14 cellular contexts compared by ENCODE assay signal in the genomic region with DNA sequence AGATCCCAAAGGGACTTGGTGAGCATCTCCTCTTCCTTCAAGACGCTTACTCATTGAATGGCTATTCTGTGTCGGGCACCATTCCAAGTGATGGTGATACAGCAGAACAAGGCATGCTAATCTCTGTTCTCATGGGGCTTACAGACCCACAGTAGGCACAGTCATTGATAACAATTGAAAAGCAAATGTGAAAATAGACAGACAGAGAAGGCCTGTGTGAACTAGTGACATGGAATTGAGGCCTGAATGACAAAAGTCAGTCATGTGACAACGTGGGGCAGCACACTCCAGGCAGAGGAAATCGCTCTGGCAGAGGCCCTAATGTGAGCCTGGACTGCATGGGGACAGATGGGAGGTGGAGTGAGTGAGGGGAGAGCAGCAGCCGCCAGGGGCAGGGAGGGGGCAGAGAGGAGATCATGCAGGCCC.
DNase-seq lines count a peak whose midpoint lies in the region; ATAC-seq and TF ChIP-seq lines count a peak whose summit lies in the region.
"Had no signal": no experiment of that assay in that cellular context is flagged by ENCODE, and none has a peak within 500 bp of the region (broad histone marks: within the 10 kb centered on the region; RNA-seq: fewer than 3 reads in every experiment).

No MANE protein-coding gene starts in this region.

- H3K4me1 Mint-ChIP-seq in MCF 10A (ENCODE audit: insufficient read depth, unreplicated experiment): peaks cover 6% of the 10 kb centered on the region

- peaks cover 0 to 46% of the 10 kb centered on the region in 2 donors for H3K27me3 ChIP-seq in breast epithelium

- no peak for TF ChIP-seq CTCF in MCF 10A (IDR thresholded peaks at IDR 0.05; ENCODE audit: unreplicated experiment)
- no peak for TF ChIP-seq CTCF in breast epithelium (IDR thresholded peaks at IDR 0.05)
- TF ChIP-seq CTCF in cardiac fibroblast (IDR thresholded peaks at IDR 0.05; ENCODE audit: low read depth, low read length): no peak

- no peak overlapping the region for H3K27ac ChIP-seq in breast epithelium

- TF ChIP-seq POLR2A in breast epithelium (IDR thresholded peaks at IDR 0.05): no peak

- intact Hi-C loops in MCF 10A (cut with micrococcal nuclease): no loop called here
- intact Hi-C loops in breast epithelium (cut with DNase I; ENCODE audit: low total_unique reads): no loop called here

- H3K36me3 Mint-ChIP-seq in MCF 10A (ENCODE audit: insufficient read depth, unreplicated experiment): no peaks in the 10 kb centered on the region

- CTCF ChIA-PET in MCF 10A (lab: Yijun Ruan, JAX): no interaction called here

- H3K27me3 Mint-ChIP-seq in MCF 10A (ENCODE audit: insufficient read depth, unreplicated experiment): peaks cover 33% of the 10 kb centered on the region

- peak; percentile 75 for DNase-seq in MCF 10A (ENCODE audit: unreplicated experiment)
- DNase-seq in breast epithelium (ENCODE audit: low spot score in 2 of 2): no peak
- DNase-seq in NCI-H82 treated with DMSO at 0.1 percent for 48 hours (lab: John Stamatoyannopoulos, UW; ENCODE audit: unreplicated experiment): peak; percentile 52
- DNase-seq in cardiac fibroblast (ENCODE audit: low read depth in 2 of 2): peak; percentile 12 to 85
- no peak for DNase-seq in stimulated activated CD4-positive, alpha-beta T cell treated with anti-CD3 and anti-CD28 coated beads, Interleukin-12 subunit alpha, Interleukin-12 subunit beta, amount 100 ng/mL, for 4 hours
- no peak for DNase-seq in putamen (ENCODE audit: low spot score)
- DNase-seq: activated CD4-positive, CD25-positive, alpha-beta regulatory T cell; DND-41; Karpas-422; SIG-M5; stimulated activated CD4-positive, alpha-beta T cell treated with anti-CD3 and anti-CD28 coated beads, Interleukin-1b, Interleukin-23, amount 100 ng/mL, for 48 hours had no signal

- no peaks in the 10 kb centered on the region for H3K9me3 Mint-ChIP-seq in MCF 10A (ENCODE audit: unreplicated experiment)
- H3K9me3 Mint-ChIP-seq: activated T-helper 1 cell treated with anti-CD3 and anti-CD28 coated beads, Interleukin-12 subunit alpha, Interleukin-12 subunit beta, Interleukin-2, Interleukin-4 antibody, amounts not matched to agents 30 ng/mL and 10 ng/mL and 1 ng/mL, durations not matched to agents 14 hours and 24 hours and 36 hours had no signal

- no peaks in the 10 kb centered on the region for H3K9me3 ChIP-seq in breast epithelium

- H3K4me1 ChIP-seq in breast epithelium: peaks cover 0 to 9% of the 10 kb centered on the region in 2 donors

- BruUV-seq in MCF 10A (replicated peaks; lab: Mats Ljungman, UMichigan): no TSS peak

- H3K27ac Mint-ChIP-seq in MCF 10A (ENCODE audit: low read depth, unreplicated experiment): no peak overlapping the region
- H3K27ac Mint-ChIP-seq: activated T-helper 1 cell treated with anti-CD3 and anti-CD28 coated beads, Interleukin-12 subunit alpha, Interleukin-12 subunit beta, Interleukin-2, Interleukin-4 antibody, amounts not matched to agents 30 ng/mL and 10 ng/mL and 1 ng/mL, durations not matched to agents 14 hours and 24 hours and 36 hours had no signal

- no peaks in the 10 kb centered on the region for H3K36me3 ChIP-seq in breast epithelium

- H3K4me3 ChIP-seq in breast epithelium (no peak overlapping the region), cardiac fibroblast (replicated peaks in 1 of 2; ENCODE audit: low read depth in 2 of 2, low read length in 2 of 2) (no peak overlapping the region)

- no peak overlapping the region for H3K4me3 Mint-ChIP-seq in MCF 10A (ENCODE audit: unreplicated experiment)
- H3K4me3 Mint-ChIP-seq: activated T-helper 1 cell treated with anti-CD3 and anti-CD28 coated beads, Interleukin-12 subunit alpha, Interleukin-12 subunit beta, Interleukin-2, Interleukin-4 antibody, amounts not matched to agents 30 ng/mL and 10 ng/mL and 1 ng/mL, durations not matched to agents 14 hours and 24 hours and 36 hours had no signal

- ATAC-seq in GM19351 (IDR thresholded peaks at IDR 0.05; ENCODE audit: unreplicated experiment): no peak
- ATAC-seq in GM21825 (IDR thresholded peaks at IDR 0.05; ENCODE audit: unreplicated experiment): no peak

- POLR2A ChIA-PET in MCF 10A (lab: Yijun Ruan, JAX): no interaction called here

Comparison
In these comparisons a context has a peak if more than half of its experiments do, and no peak if none do; other contexts are left out.
1. DNase-seq: peak in MCF 10A (single experiment), NCI-H82 treated with DMSO at 0.1 percent for 48 hours (single experiment) and cardiac fibroblast (2 of 2); none in breast epithelium (0 of 2), stimulated activated CD4-positive, alpha-beta T cell treated with anti-CD3 and anti-CD28 coated beads, Interleukin-12 subunit alpha, Interleukin-12 subunit beta, amount 100 ng/mL, for 4 hours (single experiment) and putamen (single experiment).